1 cellular context compared by ENCODE assay signal in the genomic region with DNA sequence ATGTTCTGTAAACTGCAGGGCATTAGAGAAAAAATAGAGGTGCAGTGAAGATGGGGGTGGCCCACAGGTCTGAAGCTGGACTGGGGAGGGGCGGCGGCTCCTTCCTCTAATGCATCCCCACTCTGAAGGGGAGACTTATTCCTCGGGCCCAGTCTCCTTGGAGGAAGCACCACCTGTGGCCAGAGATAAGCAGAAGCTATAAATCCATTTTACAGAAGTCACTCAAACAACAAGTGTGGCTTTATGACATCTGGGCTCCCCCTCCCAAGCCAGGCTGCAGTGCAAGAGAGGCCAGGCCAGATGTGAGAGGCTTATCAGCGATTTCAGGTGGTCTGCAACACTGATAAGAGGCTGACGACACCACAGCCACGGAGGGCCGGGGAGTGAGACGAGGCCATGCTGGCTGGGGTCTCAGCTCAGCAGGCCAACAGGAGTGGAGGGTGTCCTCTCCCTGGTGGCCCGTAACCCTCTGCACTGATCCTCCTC.
A peak's percentile ranks its signal among the peaks of the same experiment; 100 is the strongest.
TF ChIP-seq lines count a peak whose summit lies in the region.

No MANE protein-coding gene starts in this region.

TF ChIP-seq in K562, 482 proteins besides CTCF, POLR2A, EP300 and RAD21 (continued from another document and continues in another):
- TF ChIP-seq ZBTB33 (CRISPR knock-in tag; IDR thresholded peaks at IDR 0.05) (0 out of 2 replicates have a peak, but pooled peaks have one; percentile 11), NBN (IDR thresholded peaks at IDR 0.05; ENCODE audit: low read depth) (peak; percentile 85), ZNF707 (CRISPR knock-in tag; conservative IDR thresholded peaks at IDR 0.05) (0 out of 2 replicates have a peak, but pooled peaks have one; percentile 60), MLLT1 (IDR thresholded peaks at IDR 0.05) (0 out of 4 replicates have a peak, but pooled peaks of 1 of the 2 experiments have one; percentile 47), CREB1 (IDR thresholded peaks at IDR 0.05) (peak; percentile 57; the same call in 1 of the 2 replicates), CREB1 (CRISPR knock-in tag; IDR thresholded peaks at IDR 0.05) (no peak), CEBPB (tag; IDR thresholded peaks at IDR 0.05) (peak; percentile 72), BRD4 (IDR thresholded peaks at IDR 0.05) (no peak), XRCC5 (IDR thresholded peaks at IDR 0.05; ENCODE audit: low read depth, low read length) (no peak), TRIM24 (IDR thresholded peaks at IDR 0.05) (peak; percentile 99 to 100), DMBX1 (CRISPR knock-in tag; IDR thresholded peaks at IDR 0.05; ENCODE audit: borderline replicate concordance) (peak; percentile 98), HDAC1 (IDR thresholded peaks at IDR 0.05) (peak in 1 of 2 experiments; percentile 82; a peak in 2 of 4 replicates), CREB3 (tag; conservative IDR thresholded peaks at IDR 0.05; ENCODE audit: low read depth) (peak; percentile 75), NEUROD1 (IDR thresholded peaks at IDR 0.05; ENCODE audit: borderline replicate concordance, low read depth, low read length, partially characterized antibody) (peak; percentile 90), MAZ (CRISPR knock-in tag; conservative IDR thresholded peaks at IDR 0.05 in 1 of 2, IDR thresholded peaks at IDR 0.05 in 1 of 2) (peak; percentile 85 to 93), OTX1 (CRISPR knock-in tag; IDR thresholded peaks at IDR 0.05) (peak; percentile 65; the same call in 1 of the 2 replicates), CXXC5 (CRISPR knock-in tag; IDR thresholded peaks at IDR 0.05) (peak; percentile 94), ATF3 (IDR thresholded peaks at IDR 0.05) (peak; percentile 97), ATF3 (CRISPR knock-in tag; conservative IDR thresholded peaks at IDR 0.05) (no peak), ZKSCAN1 (IDR thresholded peaks at IDR 0.05; ENCODE audit: low read depth, low read length) (0 out of 2 replicates have a peak, but pooled peaks have one; percentile 56), POLR2AphosphoS5 (IDR thresholded peaks at IDR 0.05; ENCODE audit: control insufficient read depth, insufficient read depth, low read depth, low read length) (peak; percentile 96), NCOR1 (IDR thresholded peaks at IDR 0.05) (peak; percentile 99), ZNF57 (CRISPR knock-in tag; IDR thresholded peaks at IDR 0.05) (peak; percentile 77; the same call in 1 of the 2 replicates), CCNT2 (IDR thresholded peaks at IDR 0.05; ENCODE audit: borderline replicate concordance, extremely low read depth, insufficient read length, low read depth, low read length) (peak; percentile 99), ADNP (tag; IDR thresholded peaks at IDR 0.05) (peak; percentile 51; the same call in 1 of the 2 replicates), SMARCA5 (IDR thresholded peaks at IDR 0.05) (no peak), RERE (CRISPR knock-in tag; IDR thresholded peaks at IDR 0.05; ENCODE audit: borderline replicate concordance) (no peak), ZNF311 (CRISPR knock-in tag; IDR thresholded peaks at IDR 0.05) (peak; percentile 90), PTBP1 (IDR thresholded peaks at IDR 0.05; ENCODE audit: low read depth, low read length) (0 out of 2 replicates have a peak, but pooled peaks have one; percentile 70), CBFA2T2 (conservative IDR thresholded peaks at IDR 0.05) (peak; percentile 100), NFE2L1 (tag; IDR thresholded peaks at IDR 0.05; ENCODE audit: borderline replicate concordance, low read depth) (no peak), TCF3 (CRISPR knock-in tag; IDR thresholded peaks at IDR 0.05) (peak; percentile 100)
- TF ChIP-seq, protein P1, sequence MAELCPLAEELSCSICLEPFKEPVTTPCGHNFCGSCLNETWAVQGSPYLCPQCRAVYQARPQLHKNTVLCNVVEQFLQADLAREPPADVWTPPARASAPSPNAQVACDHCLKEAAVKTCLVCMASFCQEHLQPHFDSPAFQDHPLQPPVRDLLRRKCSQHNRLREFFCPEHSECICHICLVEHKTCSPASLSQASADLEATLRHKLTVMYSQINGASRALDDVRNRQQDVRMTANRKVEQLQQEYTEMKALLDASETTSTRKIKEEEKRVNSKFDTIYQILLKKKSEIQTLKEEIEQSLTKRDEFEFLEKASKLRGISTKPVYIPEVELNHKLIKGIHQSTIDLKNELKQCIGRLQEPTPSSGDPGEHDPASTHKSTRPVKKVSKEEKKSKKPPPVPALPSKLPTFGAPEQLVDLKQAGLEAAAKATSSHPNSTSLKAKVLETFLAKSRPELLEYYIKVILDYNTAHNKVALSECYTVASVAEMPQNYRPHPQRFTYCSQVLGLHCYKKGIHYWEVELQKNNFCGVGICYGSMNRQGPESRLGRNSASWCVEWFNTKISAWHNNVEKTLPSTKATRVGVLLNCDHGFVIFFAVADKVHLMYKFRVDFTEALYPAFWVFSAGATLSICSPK (IDR thresholded peaks at IDR 0.05; ENCODE audit: borderline replicate concordance) = no peak
- TF ChIP-seq, protein P2, sequence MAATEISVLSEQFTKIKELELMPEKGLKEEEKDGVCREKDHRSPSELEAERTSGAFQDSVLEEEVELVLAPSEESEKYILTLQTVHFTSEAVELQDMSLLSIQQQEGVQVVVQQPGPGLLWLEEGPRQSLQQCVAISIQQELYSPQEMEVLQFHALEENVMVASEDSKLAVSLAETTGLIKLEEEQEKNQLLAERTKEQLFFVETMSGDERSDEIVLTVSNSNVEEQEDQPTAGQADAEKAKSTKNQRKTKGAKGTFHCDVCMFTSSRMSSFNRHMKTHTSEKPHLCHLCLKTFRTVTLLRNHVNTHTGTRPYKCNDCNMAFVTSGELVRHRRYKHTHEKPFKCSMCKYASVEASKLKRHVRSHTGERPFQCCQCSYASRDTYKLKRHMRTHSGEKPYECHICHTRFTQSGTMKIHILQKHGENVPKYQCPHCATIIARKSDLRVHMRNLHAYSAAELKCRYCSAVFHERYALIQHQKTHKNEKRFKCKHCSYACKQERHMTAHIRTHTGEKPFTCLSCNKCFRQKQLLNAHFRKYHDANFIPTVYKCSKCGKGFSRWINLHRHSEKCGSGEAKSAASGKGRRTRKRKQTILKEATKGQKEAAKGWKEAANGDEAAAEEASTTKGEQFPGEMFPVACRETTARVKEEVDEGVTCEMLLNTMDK (IDR thresholded peaks at IDR 0.05; ENCODE audit: borderline replicate concordance, insufficient read depth, low read depth, low read length, poor library complexity, severe bottlenecking) = no peak
- TF ChIP-seq, protein P3, sequence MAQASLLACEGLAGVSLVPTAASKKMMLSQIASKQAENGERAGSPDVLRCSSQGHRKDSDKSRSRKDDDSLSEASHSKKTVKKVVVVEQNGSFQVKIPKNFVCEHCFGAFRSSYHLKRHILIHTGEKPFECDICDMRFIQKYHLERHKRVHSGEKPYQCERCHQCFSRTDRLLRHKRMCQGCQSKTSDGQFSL (CRISPR knock-in tag; IDR thresholded peaks at IDR 0.05) = 0 out of 2 replicates have a peak, but pooled peaks have one; percentile 50
- TF ChIP-seq, protein P3 (tag; IDR thresholded peaks at IDR 0.05) = peak in 1 of 2 experiments; percentile 70; a peak in 1 of 4 replicates
- TF ChIP-seq, protein P4, sequence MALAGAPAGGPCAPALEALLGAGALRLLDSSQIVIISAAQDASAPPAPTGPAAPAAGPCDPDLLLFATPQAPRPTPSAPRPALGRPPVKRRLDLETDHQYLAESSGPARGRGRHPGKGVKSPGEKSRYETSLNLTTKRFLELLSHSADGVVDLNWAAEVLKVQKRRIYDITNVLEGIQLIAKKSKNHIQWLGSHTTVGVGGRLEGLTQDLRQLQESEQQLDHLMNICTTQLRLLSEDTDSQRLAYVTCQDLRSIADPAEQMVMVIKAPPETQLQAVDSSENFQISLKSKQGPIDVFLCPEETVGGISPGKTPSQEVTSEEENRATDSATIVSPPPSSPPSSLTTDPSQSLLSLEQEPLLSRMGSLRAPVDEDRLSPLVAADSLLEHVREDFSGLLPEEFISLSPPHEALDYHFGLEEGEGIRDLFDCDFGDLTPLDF (CRISPR knock-in tag; IDR thresholded peaks at IDR 0.05) = no peak
- TF ChIP-seq, protein P5, sequence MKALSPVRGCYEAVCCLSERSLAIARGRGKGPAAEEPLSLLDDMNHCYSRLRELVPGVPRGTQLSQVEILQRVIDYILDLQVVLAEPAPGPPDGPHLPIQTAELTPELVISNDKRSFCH (CRISPR knock-in tag; IDR thresholded peaks at IDR 0.05) = 0 out of 2 replicates have a peak, but pooled peaks have one; percentile 42
- TF ChIP-seq, protein P5 (tag; IDR thresholded peaks at IDR 0.05) = no peak
- TF ChIP-seq, protein P6, sequence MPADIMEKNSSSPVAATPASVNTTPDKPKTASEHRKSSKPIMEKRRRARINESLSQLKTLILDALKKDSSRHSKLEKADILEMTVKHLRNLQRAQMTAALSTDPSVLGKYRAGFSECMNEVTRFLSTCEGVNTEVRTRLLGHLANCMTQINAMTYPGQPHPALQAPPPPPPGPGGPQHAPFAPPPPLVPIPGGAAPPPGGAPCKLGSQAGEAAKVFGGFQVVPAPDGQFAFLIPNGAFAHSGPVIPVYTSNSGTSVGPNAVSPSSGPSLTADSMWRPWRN (IDR thresholded peaks at IDR 0.05; ENCODE audit: low read depth) = peak; percentile 98
